Comparison of ENCODE assay signal across 15 cellular contexts in the genomic region with DNA sequence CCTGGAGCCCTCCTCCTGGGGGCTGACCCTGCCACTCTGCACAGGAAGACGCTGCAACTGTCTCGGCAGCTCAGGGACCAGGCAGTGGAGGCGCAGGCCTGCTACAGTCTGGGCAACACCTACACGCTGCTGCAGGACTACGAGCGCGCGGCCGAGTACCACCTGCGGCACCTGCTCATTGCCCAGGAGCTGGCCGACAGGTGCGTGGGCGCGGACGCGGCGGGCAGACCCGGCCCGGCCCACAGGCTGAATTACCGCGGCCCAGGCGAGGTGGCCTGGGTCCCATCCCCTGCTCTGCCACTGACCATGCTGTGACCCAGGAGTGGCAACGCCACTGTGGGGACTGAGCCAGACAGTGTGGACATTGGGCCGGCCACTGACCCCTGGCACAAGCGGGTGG. TPM values are rescaled to one million over a fixed set of nuclear protein-coding genes. Genes with fewer than 3 reads are reported as not detected.
DNase-seq lines count a peak whose midpoint lies in the region; ATAC-seq and TF ChIP-seq lines count a peak whose summit lies in the region.
"Had no signal": no experiment of that assay in that cellular context is flagged by ENCODE, and none has a peak within 500 bp of the region (broad histone marks: within the 10 kb centered on the region; RNA-seq: fewer than 3 reads in every experiment).

No MANE protein-coding gene starts in this region.

- H3K4me3 ChIP-seq in cardiac muscle cell (no peak overlapping the region), Caco-2 (ENCODE audit: low read depth, low read length) (no peak overlapping the region), mesenchymal stem cell (ENCODE audit: insufficient read depth in 1 of 2, low read depth in 1 of 2, low read length in 2 of 2) (no peak overlapping the region), gastrocnemius medialis (no peak overlapping the region)
- H3K4me3 ChIP-seq: HAP-1 had no signal

- DNase-seq in cardiac muscle cell (ENCODE audit: low read depth in 1 of 2, low spot score in 1 of 2) (no peak), left cardiac atrium (no peak), Caco-2 (no peak), RWPE1 (ENCODE audit: low spot score) (no peak), mesenchymal stem cell (no peak), gastrocnemius medialis (no peak)
- DNase-seq in activated CD4-positive, alpha-beta memory T cell treated with anti-CD3 and anti-CD28 coated beads, Interleukin-2, amount 10 ng/mL, durations not matched to agents 7 days and 5 days = no peak
- DNase-seq: COR-L47, DND-41, GDM1, HFFc6 had no signal

- no peak for ATAC-seq in left cardiac atrium
- ATAC-seq in gastrocnemius medialis = no peak
- ATAC-seq in GM18868 (IDR thresholded peaks at IDR 0.05; ENCODE audit: unreplicated experiment) = no peak

- no peak overlapping the region for H3K4me3 Mint-ChIP-seq in Caco-2 (ENCODE audit: unreplicated experiment)
- H3K4me3 Mint-ChIP-seq in activated CD4-positive, alpha-beta memory T cell treated with anti-CD3 and anti-CD28 coated beads, Interleukin-2, amount 10 ng/mL, durations not matched to agents 7 days and 5 days = no peak overlapping the region
- H3K4me3 Mint-ChIP-seq: CD4-positive, alpha-beta T cell; HFFc6 had no signal

- H2BK15ac ChIP-seq in mesenchymal stem cell (ENCODE audit: low read depth, poor library complexity, severe bottlenecking) = no peak overlapping the region

- no peak overlapping the region for H2BK5ac ChIP-seq in mesenchymal stem cell (ENCODE audit: low read depth, low read length, poor library complexity, severe bottlenecking)

- no peaks in the 10 kb centered on the region for H3K9me3 ChIP-seq in cardiac muscle cell (ENCODE audit: low read depth)
- H3K9me3 ChIP-seq in Caco-2 = no peaks in the 10 kb centered on the region
- H3K9me3 ChIP-seq in mesenchymal stem cell (ENCODE audit: control insufficient read depth, low read length) = no peaks in the 10 kb centered on the region
- H3K9me3 ChIP-seq in gastrocnemius medialis = no peaks in the 10 kb centered on the region
- H3K9me3 ChIP-seq: HAP-1 had no signal

- no peak overlapping the region for H3K18ac ChIP-seq in mesenchymal stem cell (ENCODE audit: low read depth in 1 of 2, low read length in 2 of 2)

- H3K36me3 ChIP-seq in cardiac muscle cell (peaks cover 6% of the 10 kb centered on the region), Caco-2 (ENCODE audit: control insufficient read depth, insufficient read depth, low read length) (no peaks in the 10 kb centered on the region; the same call in 1 of the 2 replicates), mesenchymal stem cell (ENCODE audit: control insufficient read depth in 1 of 2, insufficient read depth in 2 of 2, low read depth in 1 of 2, low read length in 2 of 2) (peaks cover 50 to 91% of the 10 kb centered on the region in 2 experiments), gastrocnemius medialis (no peaks in the 10 kb centered on the region)
- H3K36me3 ChIP-seq: HAP-1 had no signal

- H4K8ac ChIP-seq in mesenchymal stem cell (ENCODE audit: low read length) = no peak overlapping the region

- H3K27me3 ChIP-seq in cardiac muscle cell (no peaks in the 10 kb centered on the region), Caco-2 (replicated peaks; ENCODE audit: control insufficient read depth, insufficient read depth, low read length) (no peaks in the 10 kb centered on the region), mesenchymal stem cell (ENCODE audit: control insufficient read depth in 1 of 2, insufficient read depth in 1 of 2, low read length in 2 of 2) (no peaks in the 10 kb centered on the region), gastrocnemius medialis (peaks cover 0 to 20% (median 13%) of the 10 kb centered on the region in 3 donors)

- no peaks in the 10 kb centered on the region for H3K4me1 Mint-ChIP-seq in Caco-2 (ENCODE audit: low read depth, unreplicated experiment)
- no peaks in the 10 kb centered on the region for H3K4me1 Mint-ChIP-seq in activated CD4-positive, alpha-beta memory T cell treated with anti-CD3 and anti-CD28 coated beads, Interleukin-2, amount 10 ng/mL, durations not matched to agents 7 days and 5 days

- peaks cover 7% of the 10 kb centered on the region for H3K36me3 Mint-ChIP-seq in Caco-2 (ENCODE audit: insufficient read depth, unreplicated experiment)
- H3K36me3 Mint-ChIP-seq in activated CD4-positive, alpha-beta memory T cell treated with anti-CD3 and anti-CD28 coated beads, Interleukin-2, amount 10 ng/mL, durations not matched to agents 7 days and 5 days (ENCODE audit: low read depth) = no peaks in the 10 kb centered on the region

- WGBS in mesenchymal stem cell = 94% methylated on average over 21 of the region's 25 CpGs

- H2AFZ ChIP-seq in mesenchymal stem cell (ENCODE audit: low read depth, low read length) = no peak overlapping the region

- no peaks in the 10 kb centered on the region for H3K9me3 Mint-ChIP-seq in Caco-2 (ENCODE audit: unreplicated experiment)
- no peaks in the 10 kb centered on the region for H3K9me3 Mint-ChIP-seq in activated CD4-positive, alpha-beta memory T cell treated with anti-CD3 and anti-CD28 coated beads, Interleukin-2, amount 10 ng/mL, durations not matched to agents 7 days and 5 days
- H3K9me3 Mint-ChIP-seq: CD4-positive, alpha-beta T cell; HFFc6 had no signal

- TF ChIP-seq CTCF in cardiac muscle cell (IDR thresholded peaks at IDR 0.05; ENCODE audit: low read depth, low read length) (no peak), Caco-2 (IDR thresholded peaks at IDR 0.05; ENCODE audit: insufficient read depth in 1 of 2, low read depth in 1 of 2, low read length in 1 of 2, severe bottlenecking in 1 of 2, unreplicated experiment in 1 of 2) (no peak), RWPE1 (conservative IDR thresholded peaks at IDR 0.05; ENCODE audit: low read depth) (no peak), gastrocnemius medialis (IDR thresholded peaks at IDR 0.05 in 4 of 5, conservative IDR thresholded peaks at IDR 0.05 in 1 of 5) (no peak)

- peak overlapping the region; percentile 35 for H3K27ac Mint-ChIP-seq in Caco-2 (ENCODE audit: unreplicated experiment)
- H3K27ac Mint-ChIP-seq in activated CD4-positive, alpha-beta memory T cell treated with anti-CD3 and anti-CD28 coated beads, Interleukin-2, amount 10 ng/mL, durations not matched to agents 7 days and 5 days = no peak overlapping the region
- H3K27ac Mint-ChIP-seq: CD4-positive, alpha-beta T cell; HFFc6 had no signal

- no peak for TF ChIP-seq POLR2A in gastrocnemius medialis (IDR thresholded peaks at IDR 0.05)

- no peak overlapping the region for H2BK120ac ChIP-seq in mesenchymal stem cell (ENCODE audit: low read depth, low read length)

- CTCF ChIA-PET in Caco-2 (lab: Charles Lee) (no interaction called here), RWPE1 (lab: Yijun Ruan, JAX) (interaction anchor here (0.5 to 1.7 kb wide), 6 partner anchors 15 to 306 kb away, joined by 3 to 4 read pairs (median 3); a partner anchor contains a TSS)
- CTCF ChIA-PET in activated CD4-positive, alpha-beta memory T cell treated with anti-CD3 and anti-CD28 coated beads, Interleukin-2, amount 10 ng/mL, durations not matched to agents 7 days and 5 days (lab: Charles Lee) = no interaction called here

- no peak overlapping the region for H3K9ac ChIP-seq in mesenchymal stem cell (ENCODE audit: low read length)

- H4K91ac ChIP-seq in mesenchymal stem cell (ENCODE audit: low read length) = peak overlapping the region; percentile 16

- H2BK12ac ChIP-seq in mesenchymal stem cell (ENCODE audit: low read length in 2 of 2) = no peak overlapping the region

- BruUV-seq in Caco-2 (replicated peaks; lab: Mats Ljungman, UMichigan) = no TSS peak

- H3K14ac ChIP-seq in mesenchymal stem cell (ENCODE audit: low read length in 2 of 2) = no peak overlapping the region

- POLR2A ChIA-PET in Caco-2 (lab: Charles Lee) (no interaction called here), RWPE1 (lab: Yijun Ruan, JAX; ENCODE audit: low non-redundant PET) (no interaction called here)
- POLR2A ChIA-PET in activated CD4-positive, alpha-beta memory T cell treated with anti-CD3 and anti-CD28 coated beads, Interleukin-2, amount 10 ng/mL, durations not matched to agents 7 days and 5 days (lab: Charles Lee) = no interaction called here

- H3K4me1 ChIP-seq in cardiac muscle cell (ENCODE audit: low read depth) (peaks cover 9% of the 10 kb centered on the region), Caco-2 (no peaks in the 10 kb centered on the region), mesenchymal stem cell (ENCODE audit: control insufficient read depth, insufficient read depth, low read depth, low read length) (peaks cover 58% of the 10 kb centered on the region), gastrocnemius medialis (peaks cover 0 to 5% of the 10 kb centered on the region in 2 donors)

- no peaks in the 10 kb centered on the region for H3K27me3 Mint-ChIP-seq in Caco-2 (ENCODE audit: insufficient read depth, unreplicated experiment)
- H3K27me3 Mint-ChIP-seq in activated CD4-positive, alpha-beta memory T cell treated with anti-CD3 and anti-CD28 coated beads, Interleukin-2, amount 10 ng/mL, durations not matched to agents 7 days and 5 days = no peaks in the 10 kb centered on the region
- H3K27me3 Mint-ChIP-seq: CD4-positive, alpha-beta T cell had no signal

- in situ Hi-C loops in gastrocnemius medialis (cut with MboI; ENCODE audit: low sequenced_read_pairs in 4 of 4) = no loop called here

- no peak overlapping the region for H3K23ac ChIP-seq in mesenchymal stem cell (ENCODE audit: low read length in 2 of 2)

- H3K79me1 ChIP-seq in mesenchymal stem cell (replicated peaks; ENCODE audit: low read length, poor library complexity, severe bottlenecking) = peaks cover 22% of the 10 kb centered on the region

- H3K4ac ChIP-seq in mesenchymal stem cell (ENCODE audit: low read depth in 1 of 2, low read length in 2 of 2) = no peak overlapping the region

- H3K27ac ChIP-seq in cardiac muscle cell (peak overlapping the region; percentile 52), RWPE1 (peak overlapping the region; percentile 23), mesenchymal stem cell (ENCODE audit: low read length, poor library complexity, severe bottlenecking) (no peak overlapping the region), gastrocnemius medialis (no peak overlapping the region)

- H2AK5ac ChIP-seq in mesenchymal stem cell (ENCODE audit: low read length, severe bottlenecking) = no peak overlapping the region

- H3K4me2 ChIP-seq in mesenchymal stem cell (ENCODE audit: low read length, poor library complexity, severe bottlenecking) = no peak overlapping the region

- intact Hi-C loops in left cardiac atrium (cut with DNase I) (no loop called here), Caco-2 (cut with micrococcal nuclease; ENCODE audit: unreplicated experiment) (no loop called here), gastrocnemius medialis (cut with DNase I; ENCODE audit: low total_unique reads) (no loop called here)

RNA-seq across cellular contexts. Expression of a gene that starts 11.2 kb away (rescaled TPM):
- total RNA-seq in cardiac muscle cell = 88.3 and 116 TPM in 2 replicates
- polyA plus RNA-seq in cardiac muscle cell = 52.2 and 58.5 TPM in 2 replicates
- 10 to 100 TPM; 55.6 to 58.6 TPM for total RNA-seq in left cardiac atrium
- total RNA-seq in Caco-2 (2022) = 25.7 and 26.5 TPM in 2 replicates
- 37.1 TPM for polyA plus RNA-seq in mesenchymal stem cell (2013, experiment 1 of 2)
- 35.2 TPM for polyA plus RNA-seq in mesenchymal stem cell (2013, experiment 2 of 2)
- 1 to 10 TPM in 2 of 4 donors, under 1 TPM in 1, not detected in 1; 0.98 to 1.7 (median 1.2) TPM for total RNA-seq in gastrocnemius medialis
- total RNA-seq in activated CD4-positive, alpha-beta memory T cell treated with anti-CD3 and anti-CD28 coated beads, Interleukin-2, amount 10 ng/mL, durations not matched to agents 7 days and 5 days = 1 to 10 TPM; 6.0 to 6.5 TPM

RNA-seq across cellular contexts. Expression of a gene that starts 25.0 kb away (rescaled TPM):
- total RNA-seq in cardiac muscle cell (28.0 and 45.4 TPM in 2 replicates), left cardiac atrium (10 to 100 TPM; 23.2 to 30.6 TPM), Caco-2 (2022) (27.1 and 29.1 TPM in 2 replicates), gastrocnemius medialis (10 to 100 TPM; 37.9 to 65.1 (median 54.3) TPM)
- 31.8 and 48.2 TPM in 2 replicates for polyA plus RNA-seq in cardiac muscle cell
- 15.5 TPM for polyA plus RNA-seq in mesenchymal stem cell (2013, experiment 1 of 2)
- polyA plus RNA-seq in mesenchymal stem cell (2013, experiment 2 of 2) = 16.8 TPM
- total RNA-seq in activated CD4-positive, alpha-beta memory T cell treated with anti-CD3 and anti-CD28 coated beads, Interleukin-2, amount 10 ng/mL, durations not matched to agents 7 days and 5 days = 10 to 100 TPM; 11.5 TPM

RNA-seq across cellular contexts. Expression of a gene that starts 34.6 kb away (rescaled TPM):
- 0.56 and 1.3 TPM in 2 replicates for total RNA-seq in cardiac muscle cell
- polyA plus RNA-seq in cardiac muscle cell = 0.13 and 0.16 TPM in 2 replicates
- total RNA-seq in left cardiac atrium = not detected
- 0.09 and 0.11 TPM in 2 replicates for total RNA-seq in Caco-2 (2022)
- under 0.01 TPM for polyA plus RNA-seq in mesenchymal stem cell (2013, experiment 1 of 2)
- polyA plus RNA-seq in mesenchymal stem cell (2013, experiment 2 of 2) = not detected
- not detected for total RNA-seq in gastrocnemius medialis
- total RNA-seq in activated CD4-positive, alpha-beta memory T cell treated with anti-CD3 and anti-CD28 coated beads, Interleukin-2, amount 10 ng/mL, durations not matched to agents 7 days and 5 days = not detected
- total RNA-seq: CD4-positive, alpha-beta T cell; H1; HFFc6 had no signal

RNA-seq across cellular contexts. Expression of a gene that starts 35.0 kb away (rescaled TPM):
- total RNA-seq in cardiac muscle cell (0.46 and 2.1 TPM in 2 replicates), left cardiac atrium (1 to 10 TPM in 1 of 2 donors, under 1 TPM in 1; 0.86 to 2.4 TPM), Caco-2 (2022) (1.7 and 2.6 TPM in 2 replicates), gastrocnemius medialis (1 to 10 TPM in 1 of 4 donors, under 1 TPM in 3; 0.34 to 1.2 (median 0.69) TPM)
- polyA plus RNA-seq in cardiac muscle cell = 2.1 TPM in 2 replicates
- 0.37 TPM for polyA plus RNA-seq in mesenchymal stem cell (2013, experiment 1 of 2)
- polyA plus RNA-seq in mesenchymal stem cell (2013, experiment 2 of 2) = 0.51 TPM
- 1 to 10 TPM in 1 of 2 experiments, under 1 TPM in 1; 0.55 to 1.3 TPM for total RNA-seq in activated CD4-positive, alpha-beta memory T cell treated with anti-CD3 and anti-CD28 coated beads, Interleukin-2, amount 10 ng/mL, durations not matched to agents 7 days and 5 days

Comparison
In these comparisons a context has a peak if more than half of its experiments do, and no peak if none do; other contexts are left out.
1. H3K27ac ChIP-seq: peak in cardiac muscle cell (single experiment) and RWPE1 (single experiment); none in mesenchymal stem cell (single experiment) and gastrocnemius medialis (0 of 4).